In genomic region chr14:24241829-24242443, GRCh38 we compare ENCODE assay signal across 8 cellular contexts. TPM values are rescaled to one million over a fixed set of nuclear protein-coding genes. Genes with fewer than 3 reads are reported as not detected.
DNase-seq lines count a peak whose midpoint lies in the region; ATAC-seq and TF ChIP-seq lines count a peak whose summit lies in the region.

No MANE protein-coding gene starts in this region.

- H3K4me3 Mint-ChIP-seq in CD8-positive, alpha-beta T cell, result peak overlapping the region; percentile 99

- peaks cover 49% of the 10 kb centered on the region for H3K36me3 Mint-ChIP-seq in CD8-positive, alpha-beta T cell

- no peaks in the 10 kb centered on the region for H3K9me3 Mint-ChIP-seq in CD8-positive, alpha-beta T cell

- peak overlapping the region; percentile 98 for H3K27ac ChIP-seq in CD8-positive, alpha-beta T cell (ENCODE audit: low read depth, low read length)

- no peaks in the 10 kb centered on the region for H3K9me3 ChIP-seq in CD8-positive, alpha-beta T cell (ENCODE audit: low read length)
- no peaks in the 10 kb centered on the region for H3K9me3 ChIP-seq in mononuclear cell (ENCODE audit: low read depth, low read length)

- H3K27me3 ChIP-seq in CD8-positive, alpha-beta T cell (ENCODE audit: insufficient read depth, low read length), result no peaks in the 10 kb centered on the region
- H3K27me3 ChIP-seq in mononuclear cell (ENCODE audit: insufficient read depth, low read length), result no peaks in the 10 kb centered on the region

- CTCF ChIA-PET in CD8-positive, alpha-beta T cell (lab: Charles Lee), result interaction anchor here (0.7 to 12.9 kb wide), 39 partner anchors 9 to 200 kb away, joined by 3 to 191 read pairs (median 6); partner anchors contain the start of genes CBLN3, CHMP4A, CIDEB and DCAF11

- H3K36me3 ChIP-seq in CD8-positive, alpha-beta T cell (ENCODE audit: insufficient read depth, low read length), result peaks cover 28% of the 10 kb centered on the region

- TF ChIP-seq CTCF in CD8-positive, alpha-beta T cell (IDR thresholded peaks at IDR 0.05), result peak; percentile 48

- H3K27ac Mint-ChIP-seq in CD8-positive, alpha-beta T cell, result peak overlapping the region; percentile 100

- intact Hi-C loops in CD8-positive, alpha-beta T cell (cut with DNase I, micrococcal nuclease), result loop anchor here (1.0 to 2.0 kb wide), 15 partner anchors 10 to 437 kb away; partner anchors contain the start of genes GMPR2 (in 2 of the 2), NEDD8 (in 2 of the 2), RABGGTA (in 2 of the 2) and TM9SF1 (in 2 of the 2)

- peak; percentile 83 for ATAC-seq in CD8-positive, alpha-beta T cell
- ATAC-seq in GM19395 (IDR thresholded peaks at IDR 0.05; ENCODE audit: unreplicated experiment), result peak; percentile 78
- peak; percentile 56 for ATAC-seq in HG03469 (IDR thresholded peaks at IDR 0.05; ENCODE audit: unreplicated experiment)

- H3K4me1 ChIP-seq in CD8-positive, alpha-beta T cell (ENCODE audit: insufficient read depth, low read length), result peaks cover 41% of the 10 kb centered on the region
- peaks cover 71% of the 10 kb centered on the region for H3K4me1 ChIP-seq in mononuclear cell (ENCODE audit: insufficient read depth, low read length)

- peak; percentile 84 to 95 (median 93) for DNase-seq in CD8-positive, alpha-beta T cell
- DNase-seq in NK-92 (lab: John Stamatoyannopoulos, UW; ENCODE audit: unreplicated experiment), result peak; percentile 75
- DNase-seq in activated CD8-positive, alpha-beta memory T cell treated with anti-CD3 and anti-CD28 coated beads, Interleukin-2, amount 50 U/mL, for 24 hours (ENCODE audit: extremely low read depth), result peak; percentile 81
- peak; percentile 96 for DNase-seq in epidermal melanocyte (ENCODE audit: insufficient read length, low spot score)
- DNase-seq in stimulated activated CD8-positive, alpha-beta memory T cell treated with anti-CD3 and anti-CD28 coated beads, Interleukin-4, amount 100 ng/mL, for 48 hours, result peak; percentile 93

- peak overlapping the region; percentile 83 for H3K4me3 ChIP-seq in CD8-positive, alpha-beta T cell (ENCODE audit: low read depth, low read length)
- H3K4me3 ChIP-seq in mononuclear cell (ENCODE audit: low read length), result peak overlapping the region; percentile 55

- peaks cover 58% of the 10 kb centered on the region for H3K4me1 Mint-ChIP-seq in CD8-positive, alpha-beta T cell (ENCODE audit: low read depth)

- POLR2A ChIA-PET in CD8-positive, alpha-beta T cell (lab: Charles Lee), result interaction anchor here (0.8 to 3.5 kb wide), 34 partner anchors 9 to 201 kb away, joined by 3 to 53 read pairs (median 6); partner anchors contain the start of genes CBLN3, CHMP4A, CIDEB and DCAF11

- no peaks in the 10 kb centered on the region for H3K27me3 Mint-ChIP-seq in CD8-positive, alpha-beta T cell (ENCODE audit: low read depth)

RNA-seq across cellular contexts. Expression of gene TINF2, which starts 0.5 kb away (rescaled TPM):
- total RNA-seq in CD8-positive, alpha-beta T cell, result 100 to 1,000 TPM; 174 to 177 TPM
- total RNA-seq in mononuclear cell, result 70.7 TPM

RNA-seq across cellular contexts. Expression of gene GMPR2, which starts 9.2 kb away (rescaled TPM):
- total RNA-seq in CD8-positive, alpha-beta T cell, result 10 to 100 TPM; 22.5 to 23.9 TPM
- total RNA-seq in mononuclear cell, result 31.1 TPM

RNA-seq across cellular contexts. Expression of gene NEDD8, which starts 9.8 kb away (rescaled TPM):
- 10 to 100 TPM; 39.9 to 48.5 TPM for total RNA-seq in CD8-positive, alpha-beta T cell
- 51.2 TPM for total RNA-seq in mononuclear cell

RNA-seq across cellular contexts. Expression of gene TGM1, which starts 21.0 kb away (rescaled TPM):
- total RNA-seq in CD8-positive, alpha-beta T cell, result 1 to 10 TPM; 3.6 to 3.8 TPM
- 4.2 TPM for total RNA-seq in mononuclear cell

RNA-seq across cellular contexts. Expression of gene MDP1, which starts 26.1 kb away (rescaled TPM):
- 1 to 10 TPM; 4.2 to 4.5 TPM for total RNA-seq in CD8-positive, alpha-beta T cell
- 4.5 TPM for total RNA-seq in mononuclear cell

Comparison
In these comparisons a context has a peak if more than half of its experiments do, and no peak if none do; other contexts are left out.
1. Peak in every context shown above with its lines: DNase-seq, ATAC-seq, H3K4me3 ChIP-seq and H3K27ac ChIP-seq.